Comparison of ENCODE assay signal across 15 cellular contexts in the genomic region with DNA sequence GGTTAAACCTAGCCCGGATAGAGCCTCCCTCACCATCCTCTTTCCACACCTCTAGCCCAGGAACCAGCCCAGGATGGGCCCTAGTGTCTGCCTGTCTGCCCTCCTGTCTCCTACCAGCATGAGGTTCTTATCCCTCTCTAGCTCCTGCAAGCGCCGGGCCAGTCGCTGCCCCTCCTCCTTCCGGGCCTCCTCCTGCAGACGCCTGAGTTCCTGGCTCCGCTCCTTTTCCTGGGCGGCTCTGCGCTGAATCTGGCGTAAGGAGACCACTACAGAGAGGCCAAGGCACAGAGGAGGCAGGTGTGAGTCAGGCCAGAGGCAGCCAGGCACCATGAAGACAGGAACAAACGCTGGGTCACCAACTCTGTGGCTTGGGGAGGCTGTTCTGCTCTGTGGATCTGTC. TPM values are rescaled to one million over a fixed set of nuclear protein-coding genes. Genes with fewer than 3 reads are reported as not detected.
DNase-seq lines count a peak whose midpoint lies in the region; ATAC-seq and TF ChIP-seq lines count a peak whose summit lies in the region.
"Had no signal": no experiment of that assay in that cellular context is flagged by ENCODE, and none has a peak within 500 bp of the region (broad histone marks: within the 10 kb centered on the region; RNA-seq: fewer than 3 reads in every experiment).

No MANE protein-coding gene starts in this region.

- ATAC-seq in RWPE2 (ENCODE audit: low read depth) (peak; percentile 76), HG02759 (IDR thresholded peaks at IDR 0.05; ENCODE audit: unreplicated experiment) (no peak), HG03159 (IDR thresholded peaks at IDR 0.05; ENCODE audit: unreplicated experiment) (no peak)
- ATAC-seq in activated T-cell treated with anti-CD3 and anti-CD28 coated beads, Interleukin-2, amount 50 U/mL, for 72 hours (replicated peaks in 1 of 2) = no peak
- ATAC-seq: GM12878 had no signal

- in situ Hi-C loops in ACHN (cut with HindIII; ENCODE audit: low pct_ligation_motif_present, low pct_unique_long_range_greater_than_20kb, low sequenced_read_pairs) = no loop called here

- H3K27me3 ChIP-seq in RWPE2 (ENCODE audit: insufficient read depth, poor library complexity, severe bottlenecking) (no peaks in the 10 kb centered on the region), mucosa of stomach (ENCODE audit: control insufficient read depth, insufficient read depth, low read length) (no peaks in the 10 kb centered on the region)

- no peaks in the 10 kb centered on the region for H3K9me3 Mint-ChIP-seq in activated T-cell treated with anti-CD3 and anti-CD28 coated beads, Interleukin-2, amount 50 U/mL, for 72 hours

- H3K27ac Mint-ChIP-seq in activated T-cell treated with anti-CD3 and anti-CD28 coated beads, Interleukin-2, amount 50 U/mL, for 72 hours = no peak overlapping the region

- H3K4me3 Mint-ChIP-seq in activated T-cell treated with anti-CD3 and anti-CD28 coated beads, Interleukin-2, amount 50 U/mL, for 72 hours = no peak overlapping the region

- H3K4me1 ChIP-seq in RWPE2 (ENCODE audit: insufficient read depth, poor library complexity, severe bottlenecking) (no peaks in the 10 kb centered on the region), mucosa of stomach (ENCODE audit: control insufficient read depth, insufficient read depth, low read length) (peaks cover 49% of the 10 kb centered on the region)

- H3K36me3 ChIP-seq in RWPE2 (ENCODE audit: low read depth) (peaks cover 21% of the 10 kb centered on the region), mucosa of stomach (ENCODE audit: control insufficient read depth, insufficient read depth, low read length) (no peaks in the 10 kb centered on the region)

- H3K27ac ChIP-seq in RWPE2 (ENCODE audit: poor library complexity, severe bottlenecking) = peak overlapping the region; percentile 2

- DNase-seq in ACHN (peak; percentile 87), RWPE2 (ENCODE audit: low spot score) (no peak), fibroblast of pulmonary artery (ENCODE audit: low read depth) (peak; percentile 90), HUDEP-2 (lab: John Stamatoyannopoulos, UW; ENCODE audit: unreplicated experiment in 76 of 76) (no peak)
- DNase-seq in activated T-cell treated with anti-CD3 and anti-CD28 coated beads, Interleukin-2, amount 50 U/mL, for 72 hours = no peak
- DNase-seq: AML-193; effector memory CD4-positive, alpha-beta T cell; NCI-H446; stimulated activated CD4-positive, alpha-beta T cell treated with anti-CD3 and anti-CD28 coated beads, Interleukin-1b, Interleukin-23, amount 100 ng/mL, for 48 hours had no signal

- H3K27me3 Mint-ChIP-seq in activated T-cell treated with anti-CD3 and anti-CD28 coated beads, Interleukin-2, amount 50 U/mL, for 72 hours (ENCODE audit: low read depth) = no peaks in the 10 kb centered on the region

- H3K4me3 ChIP-seq in RWPE2 (ENCODE audit: severe bottlenecking) (no peak overlapping the region), fibroblast of pulmonary artery (replicated peaks; ENCODE audit: low read depth, low read length) (no peak overlapping the region), mucosa of stomach (ENCODE audit: low read length) (no peak overlapping the region)
- H3K4me3 ChIP-seq: GM12878 had no signal

- H3K36me3 Mint-ChIP-seq in activated T-cell treated with anti-CD3 and anti-CD28 coated beads, Interleukin-2, amount 50 U/mL, for 72 hours (ENCODE audit: insufficient read depth in 2 of 2) = peaks cover 1 to 2% of the 10 kb centered on the region in 2 donors

- H3K9ac ChIP-seq in mucosa of stomach (ENCODE audit: low read length) = peak overlapping the region; percentile 24

- no peak for TF ChIP-seq CTCF in RWPE2 (IDR thresholded peaks at IDR 0.05; ENCODE audit: poor library complexity, severe bottlenecking)
- TF ChIP-seq CTCF in fibroblast of pulmonary artery (IDR thresholded peaks at IDR 0.05; ENCODE audit: low read length, missing control alignments) = no peak

- H3K4me1 Mint-ChIP-seq in activated T-cell treated with anti-CD3 and anti-CD28 coated beads, Interleukin-2, amount 50 U/mL, for 72 hours (ENCODE audit: low read depth) = no peaks in the 10 kb centered on the region

- H3K9me3 ChIP-seq in RWPE2 (ENCODE audit: severe bottlenecking) (no peaks in the 10 kb centered on the region), mucosa of stomach (ENCODE audit: control insufficient read depth, low read length) (no peaks in the 10 kb centered on the region)

RNA-seq across cellular contexts. Expression of a gene that starts 4.3 kb away (rescaled TPM):
- total RNA-seq in activated T-cell treated with anti-CD3 and anti-CD28 coated beads, Interleukin-2, amount 50 U/mL, for 72 hours = not detected
- total RNA-seq: GM12878; lung microvascular endothelial cell; T-helper 1 cell treated with Interleukin-12 subunit alpha and Interleukin-12 subunit beta and Interleukin-4 antibody, amounts not matched to agents 30 ng/mL and 1 ng/mL, for 36 hours had no signal

RNA-seq across cellular contexts. Expression of a gene that starts 14.5 kb away (rescaled TPM):
- 10 to 100 TPM; 47.5 to 64.2 TPM for total RNA-seq in activated T-cell treated with anti-CD3 and anti-CD28 coated beads, Interleukin-2, amount 50 U/mL, for 72 hours

RNA-seq across cellular contexts. Expression of a gene that starts 15.2 kb away (rescaled TPM):
- total RNA-seq in activated T-cell treated with anti-CD3 and anti-CD28 coated beads, Interleukin-2, amount 50 U/mL, for 72 hours = 10 to 100 TPM; 63.8 to 82.7 TPM

RNA-seq across cellular contexts. Expression of a gene that starts 22.9 kb away (rescaled TPM):
- not detected for total RNA-seq in activated T-cell treated with anti-CD3 and anti-CD28 coated beads, Interleukin-2, amount 50 U/mL, for 72 hours
- total RNA-seq: GM12878; lung microvascular endothelial cell; T-helper 1 cell treated with Interleukin-12 subunit alpha and Interleukin-12 subunit beta and Interleukin-4 antibody, amounts not matched to agents 30 ng/mL and 1 ng/mL, for 36 hours had no signal

RNA-seq across cellular contexts. Expression of a gene that starts 27.3 kb away (rescaled TPM):
- total RNA-seq in activated T-cell treated with anti-CD3 and anti-CD28 coated beads, Interleukin-2, amount 50 U/mL, for 72 hours = under 1 TPM in 1 of 2 donors, not detected in 1; 0.09 TPM
- total RNA-seq: lung microvascular endothelial cell; T-helper 1 cell treated with Interleukin-12 subunit alpha and Interleukin-12 subunit beta and Interleukin-4 antibody, amounts not matched to agents 30 ng/mL and 1 ng/mL, for 36 hours had no signal

Comparison
In these comparisons a context has a peak if more than half of its experiments do, and no peak if none do; other contexts are left out.
1. DNase-seq: peak in ACHN (single experiment) and fibroblast of pulmonary artery (single experiment); none in RWPE2 (single experiment), HUDEP-2 (0 of 76) and activated T-cell treated with anti-CD3 and anti-CD28 coated beads, Interleukin-2, amount 50 U/mL, for 72 hours (0 of 2).